Comparison of ENCODE assay signal across 25 cellular contexts in the genomic region with DNA sequence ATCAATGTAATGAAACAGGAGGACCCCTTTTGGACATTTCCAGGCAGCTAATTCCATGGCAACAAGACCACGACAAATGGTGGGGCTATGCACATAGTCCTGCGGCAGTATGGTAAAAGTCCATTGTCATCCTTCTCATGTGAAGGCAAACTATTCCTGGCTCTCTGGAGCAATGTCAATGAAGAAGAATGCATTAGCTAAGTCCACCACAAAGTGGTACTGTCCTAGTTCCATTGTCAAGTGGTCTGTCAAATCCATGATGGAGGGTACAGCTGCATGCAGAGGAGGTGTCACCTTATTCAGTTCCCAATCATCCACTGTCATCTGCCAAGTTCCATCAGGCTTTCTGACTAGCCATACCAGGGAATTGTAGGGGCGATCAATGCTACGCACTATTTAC.
"Had no signal": no experiment of that assay in that cellular context is flagged by ENCODE, and none has a peak within 500 bp of the region (broad histone marks: within the 10 kb centered on the region; RNA-seq: fewer than 3 reads in every experiment).

No MANE protein-coding gene starts in this region.

- H3K9me3 ChIP-seq: colonic mucosa, esophagus squamous epithelium, gastrocnemius medialis, heart right ventricle, left lung, lower lobe of right lung had no signal

- FAIRE-seq: endometrium, islet of Langerhans, keratinocyte had no signal

- ATAC-seq: effector memory CD8-positive, alpha-beta T cell; esophagus mucosa; gastrocnemius medialis; heart right ventricle; left cardiac atrium; left lung; left ventricle myocardium superior; lower lobe of right lung had no signal

- H3K27me3 ChIP-seq: colonic mucosa, esophagus squamous epithelium, gastrocnemius medialis, heart right ventricle, left lung had no signal

- H3K36me3 ChIP-seq: colonic mucosa, esophagus squamous epithelium, gastrocnemius medialis, heart right ventricle, left lung, lower lobe of right lung had no signal

- H3K4me1 ChIP-seq: colonic mucosa, left lung had no signal

- H3K4me3 ChIP-seq: colonic mucosa, esophagus squamous epithelium, gastrocnemius medialis, heart right ventricle, left lung, lower lobe of right lung had no signal

- DNase-seq: colonic mucosa; cortex of kidney; effector CD8-positive, alpha-beta T cell; effector memory CD8-positive, alpha-beta T cell; endodermal cell; erythroblast; esophagus squamous epithelium; foreskin fibroblast; foreskin melanocyte; gastrocnemius medialis; glutamatergic neuron; head of caudate nucleus; heart right ventricle; hippocampal formation; left cardiac atrium; left lung; left ventricle myocardium superior; lower lobe of right lung; mesendoderm; midbrain had no signal

- H3K27ac ChIP-seq: colonic mucosa, epithelial cell of prostate, esophagus squamous epithelium, heart right ventricle, left lung, lower lobe of right lung had no signal
